10 cellular contexts compared by ENCODE assay signal in the genomic region with DNA sequence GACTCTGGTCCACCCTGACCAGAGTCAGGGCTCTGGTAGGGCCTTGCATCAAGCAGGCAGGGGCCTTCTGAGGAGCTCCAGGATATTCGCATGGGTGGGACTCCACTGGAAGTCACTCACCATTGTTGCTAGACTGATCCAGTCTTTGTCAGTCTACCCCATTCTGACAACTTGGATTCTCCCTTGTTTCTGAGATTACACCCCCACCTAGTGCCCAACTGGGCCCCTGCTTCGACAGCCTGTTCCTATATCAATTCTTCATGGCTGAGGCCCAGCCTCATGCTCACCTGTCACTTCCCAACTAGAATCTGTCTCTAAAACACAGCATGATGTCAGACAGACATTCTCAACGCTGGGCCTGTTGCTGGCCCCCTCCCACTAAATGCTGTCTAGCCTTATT. TPM values are rescaled to one million over a fixed set of nuclear protein-coding genes. Genes with fewer than 3 reads are reported as not detected.
DNase-seq lines count a peak whose midpoint lies in the region; ATAC-seq, FAIRE-seq and TF ChIP-seq lines count a peak whose summit lies in the region.
"Had no signal": no experiment of that assay in that cellular context is flagged by ENCODE, and none has a peak within 500 bp of the region (broad histone marks: within the 10 kb centered on the region; RNA-seq: fewer than 3 reads in every experiment).

No MANE protein-coding gene starts in this region.

- DNase-seq in activated CD4-positive, alpha-beta T cell treated with anti-CD3 and anti-CD28 coated beads for 48 hours, result peak; percentile 21
- DNase-seq in activated CD4-positive, alpha-beta T cell treated with anti-CD3 and anti-CD28 coated beads for 1 hour, result no peak
- DNase-seq in IMR-90, result peak; percentile 10
- no peak for DNase-seq in GM12878 (ENCODE audit: low read depth, low spot score)
- no peak for DNase-seq in progenitor cell of endocrine pancreas (ENCODE audit: low spot score, unreplicated experiment)
- DNase-seq in nucleus accumbens (lab: John Stamatoyannopoulos, UW), result no peak

- no peak overlapping the region for H3K27ac ChIP-seq in IMR-90 (ENCODE audit: insufficient read depth, low read length)
- no peak overlapping the region for H3K27ac ChIP-seq in GM12878 (ENCODE audit: control insufficient read depth, insufficient read depth)

- H3K18ac ChIP-seq in IMR-90 (ENCODE audit: low read depth, low read length), result no peak overlapping the region

- H3K9me3 Mint-ChIP-seq in progenitor cell of endocrine pancreas (ENCODE audit: low read depth), result no peaks in the 10 kb centered on the region

- H3K79me2 ChIP-seq in GM12878 (ENCODE audit: control insufficient read depth, insufficient read depth, low read length), result no peaks in the 10 kb centered on the region

- H3K27me3 ChIP-seq in IMR-90 (ENCODE audit: control insufficient read depth, insufficient read depth, low read length), result peaks cover 24% of the 10 kb centered on the region
- H3K27me3 ChIP-seq in GM12878 (replicated peaks in 1 of 2; ENCODE audit: control insufficient read depth in 2 of 2, insufficient read depth in 2 of 2, low read length in 1 of 2), result peaks cover 12% of the 10 kb centered on the region in 2 experiments

- no peak overlapping the region for H2BK120ac ChIP-seq in IMR-90 (ENCODE audit: low read depth, low read length)

- H3K4ac ChIP-seq in IMR-90 (ENCODE audit: low read depth, low read length), result no peak overlapping the region

- peak; percentile 81 for FAIRE-seq in GM12878 (lab: Jason Lieb, UNC)
- FAIRE-seq: G401.6 had no signal

- no peak overlapping the region for H2BK5ac ChIP-seq in IMR-90 (ENCODE audit: low read depth, low read length, poor library complexity, severe bottlenecking)

- intact Hi-C loops in IMR-90 (cut with micrococcal nuclease) (no loop called here), GM12878 (cut with micrococcal nuclease; ENCODE audit: unreplicated experiment) (loop anchor here (1.0 to 10.0 kb wide), 2 partner anchors 283 to 343 kb away; no protein-coding TSS in a partner anchor)

- H3K36me3 ChIP-seq in IMR-90 (ENCODE audit: control insufficient read depth, insufficient read depth, low read length), result no peaks in the 10 kb centered on the region
- no peaks in the 10 kb centered on the region for H3K36me3 ChIP-seq in GM12878 (ENCODE audit: control insufficient read depth in 2 of 2, insufficient read depth in 2 of 2, low read length in 1 of 2)

- dilution Hi-C loops in IMR-90 (cut with HindIII; ENCODE audit: low sequenced_read_pairs, unreplicated experiment), result no loop called here

- H3K4me3 ChIP-seq in IMR-90 (ENCODE audit: insufficient read depth, low read depth, low read length) (no peak overlapping the region), GM12878 (no peak overlapping the region)

- TF ChIP-seq POLR2A in IMR-90 (IDR thresholded peaks at IDR 0.05; ENCODE audit: low read depth, low read length) (no peak), GM12878 (IDR thresholded peaks at IDR 0.05; ENCODE audit: low read depth, low read length) (no peak)

- no peak overlapping the region for H2AFZ ChIP-seq in IMR-90 (replicated peaks; ENCODE audit: low read length, poor library complexity)
- H2AFZ ChIP-seq in GM12878 (ENCODE audit: control insufficient read depth, low read depth, low read length), result no peak overlapping the region

- no peaks in the 10 kb centered on the region for H3K36me3 Mint-ChIP-seq in progenitor cell of endocrine pancreas (ENCODE audit: insufficient read depth)

- no peak overlapping the region for H2AK9ac ChIP-seq in IMR-90 (replicated peaks; ENCODE audit: low read depth, low read length, poor library complexity)

- no peak overlapping the region for H3K23ac ChIP-seq in IMR-90 (ENCODE audit: low read depth, low read length)

- TF ChIP-seq CTCF in IMR-90 (conservative IDR thresholded peaks at IDR 0.05; ENCODE audit: low read depth, low read length) (peak; percentile 38), GM12878 (IDR thresholded peaks at IDR 0.05 in 2 of 3, conservative IDR thresholded peaks at IDR 0.05 in 1 of 3; ENCODE audit: control insufficient read depth in 2 of 3, extremely low read depth in 1 of 3, insufficient read depth in 1 of 3, low read depth in 3 of 3, low read length in 3 of 3) (peak; percentile 50 to 74 (median 55)), progenitor cell of endocrine pancreas (IDR thresholded peaks at IDR 0.05; ENCODE audit: unreplicated experiment) (peak; percentile 16)

- H2BK20ac ChIP-seq in IMR-90 (ENCODE audit: low read depth, low read length), result no peak overlapping the region

- H3K4me2 ChIP-seq in IMR-90 (ENCODE audit: low read depth, low read length) (no peak overlapping the region), GM12878 (ENCODE audit: control insufficient read depth, insufficient read depth) (no peak overlapping the region)

- TF ChIP-seq EP300 in GM12878 (IDR thresholded peaks at IDR 0.05; ENCODE audit: borderline replicate concordance in 1 of 2, control insufficient read depth in 1 of 2, low read depth in 2 of 2, low read length in 2 of 2), result no peak

- ATAC-seq in IMR-90 (ENCODE audit: low read depth) (no peak), GM12878 (peak; percentile 87), HG03469 (IDR thresholded peaks at IDR 0.05; ENCODE audit: unreplicated experiment) (no peak), GM19467 (IDR thresholded peaks at IDR 0.05; ENCODE audit: unreplicated experiment) (no peak)

- no peaks in the 10 kb centered on the region for H4K20me1 ChIP-seq in IMR-90 (ENCODE audit: insufficient read depth, low read length)
- no peaks in the 10 kb centered on the region for H4K20me1 ChIP-seq in GM12878 (ENCODE audit: control insufficient read depth, insufficient read depth)

- POLR2A ChIA-PET in IMR-90 (lab: Charles Lee; ENCODE audit: unreplicated experiment) (no interaction called here), GM12878 (lab: Charles Lee) (no interaction called here)

- no peak overlapping the region for H2AK5ac ChIP-seq in IMR-90 (ENCODE audit: low read depth, low read length)

- peak; percentile 39 for TF ChIP-seq RAD21 in IMR-90 (IDR thresholded peaks at IDR 0.05; ENCODE audit: low read length)
- peak; percentile 66 for TF ChIP-seq RAD21 in GM12878 (IDR thresholded peaks at IDR 0.05; ENCODE audit: insufficient read depth, low read depth, low read length)

- no peak overlapping the region for H4K91ac ChIP-seq in IMR-90 (ENCODE audit: insufficient read depth, low read depth, low read length)

- no peak overlapping the region for H3K27ac Mint-ChIP-seq in progenitor cell of endocrine pancreas

- no peak overlapping the region for H4K8ac ChIP-seq in IMR-90 (ENCODE audit: low read depth in 2 of 2, low read length in 2 of 2)

- peaks cover 55% of the 10 kb centered on the region for H3K27me3 Mint-ChIP-seq in progenitor cell of endocrine pancreas

- H3K79me1 ChIP-seq in IMR-90 (ENCODE audit: low read depth in 1 of 2, low read length in 2 of 2), result no peaks in the 10 kb centered on the region

- no peak overlapping the region for H2BK15ac ChIP-seq in IMR-90 (ENCODE audit: low read depth, low read length)

- RAD21 ChIA-PET in GM12878 (lab: Charles Lee; ENCODE audit: unreplicated experiment), result no interaction called here

- H3K9me3 ChIP-seq in IMR-90 (ENCODE audit: control insufficient read depth, insufficient read depth, low read length), result no peaks in the 10 kb centered on the region
- no peaks in the 10 kb centered on the region for H3K9me3 ChIP-seq in GM12878 (replicated peaks; ENCODE audit: control insufficient read depth, insufficient read depth, low read length)

- no peak overlapping the region for H3K4me3 Mint-ChIP-seq in progenitor cell of endocrine pancreas (ENCODE audit: low read depth)

- H3K9ac ChIP-seq in IMR-90 (ENCODE audit: low read depth, low read length) (no peak overlapping the region), GM12878 (ENCODE audit: control insufficient read depth, insufficient read depth, low read length) (no peak overlapping the region)

- H3K56ac ChIP-seq in IMR-90 (ENCODE audit: extremely low read depth, insufficient read depth, low read length), result no peak overlapping the region

- 20% methylated on average over 1 of the region's 3 CpGs; no CpG with 5 or more reads in 1 of the 2 experiments for WGBS in IMR-90 (ENCODE audit: extremely low coverage in 2 of 2, insufficient read length in 1 of 2), 2 experiments
- 42% methylated on average over 3 of the region's 3 CpGs for WGBS in GM12878 (ENCODE audit: insufficient coverage, insufficient replicate concordance, low lambda C conversion rate, missing lambda C conversion rate)

- CTCF ChIA-PET in IMR-90 (lab: Yijun Ruan, JAX), result no interaction called here
- CTCF ChIA-PET in GM12878 (lab: Yijun Ruan, JAX), result interaction anchor here (0.7 to 2.7 kb wide), 4 partner anchors 48 to 326 kb away, joined by 3 to 11 read pairs (median 4); no protein-coding TSS in a partner anchor

- SMC1A ChIA-PET in GM12878 (lab: Charles Lee; ENCODE audit: uncharacterized antibody, unreplicated experiment), result interaction anchor here (0.6 to 1.8 kb wide), 3 partner anchors 10 to 359 kb away, joined by 3 to 7 read pairs (median 3); no protein-coding TSS in a partner anchor

- BruUV-seq in IMR-90 (replicated peaks; lab: Mats Ljungman, UMichigan) (no TSS peak), GM12878 (replicated peaks; lab: Mats Ljungman, UMichigan) (no TSS peak)

- H3K4me1 Mint-ChIP-seq in progenitor cell of endocrine pancreas (ENCODE audit: low read depth), result peaks cover 2% of the 10 kb centered on the region

- no peak overlapping the region for H4K5ac ChIP-seq in IMR-90 (ENCODE audit: low read depth, low read length)

- H3K14ac ChIP-seq in IMR-90 (replicated peaks; ENCODE audit: low read depth, low read length), result no peak overlapping the region

- H3K4me1 ChIP-seq in IMR-90 (ENCODE audit: control insufficient read depth, insufficient read depth, low read length) (no peaks in the 10 kb centered on the region), GM12878 (ENCODE audit: control insufficient read depth, insufficient read depth, low read length) (no peaks in the 10 kb centered on the region)

- H3K9me1 ChIP-seq in IMR-90 (ENCODE audit: insufficient read depth, low read length), result no peaks in the 10 kb centered on the region

- in situ Hi-C loops in IMR-90 (cut with MboI; ENCODE audit: low sequenced_read_pairs), result no loop called here
- in situ Hi-C loops in GM12878 (cut with MboI), result no loop called here

RNA-seq across cellular contexts. Expression of a gene that starts 5.2 kb away (rescaled TPM):
- total RNA-seq in IMR-90 (2012; rRNA removed), result not detected in 2 replicates
- polyA plus RNA-seq in IMR-90 (2012; rRNA removed), result not detected in 2 replicates
- polyA plus RNA-seq in IMR-90 (2012; cell fraction: cytosol; rRNA removed), result not detected in 2 replicates
- 0.04 TPM in 1 of 2 replicates, not detected in the other for polyA plus RNA-seq in IMR-90 (2012; cell fraction: nucleus; rRNA removed; ENCODE audit: low replicate concordance)
- not detected in 2 replicates for total RNA-seq in GM12878 (2013; cell fraction: nucleolus; rRNA removed)
- total RNA-seq in GM12878 (2014; rRNA removed), result not detected in 2 replicates
- total RNA-seq in GM12878 (2014; rRNA removed; fragmentation: Illumina TruSeq; extraction: Trizol), result not detected in 2 replicates
- total RNA-seq in GM12878 (2021), result not detected in 2 replicates
- not detected for polyA plus RNA-seq in GM12878 (2011; ENCODE audit: low read depth)
- not detected in 2 replicates for polyA plus RNA-seq in GM12878 (2011; rRNA removed)
- polyA plus RNA-seq in GM12878 (2011; cell fraction: cytosol; rRNA removed), result 0.02 TPM in 1 of 2 replicates, not detected in the other
- polyA plus RNA-seq in GM12878 (2011; cell fraction: nucleus; rRNA removed), result not detected in 2 replicates
- not detected in 2 replicates for polyA plus RNA-seq in GM12878 (2012)
- polyA plus RNA-seq in GM12878 (2014; fragmentation: Illumina TruSeq; extraction: Trizol), result not detected in 2 replicates
- polyA plus RNA-seq in GM12878 (2014; fragmentation: Nextera tagmentation; extraction: Ambion mirVana), result not detected
- polyA plus RNA-seq in GM12878 (2014; rRNA removed), result not detected in 2 replicates
- polyA plus RNA-seq in GM12878 (2016; fragmentation: Nextera tagmentation; extraction: Ambion mirVana), result not detected
- polyA minus RNA-seq in GM12878 (2011; rRNA and poly(A)+ RNA removed), result not detected in 2 replicates
- polyA minus RNA-seq in GM12878 (2011; cell fraction: cytosol; rRNA and poly(A)+ RNA removed), result not detected in 2 replicates
- 0.19 TPM in 1 of 2 replicates, not detected in the other for polyA minus RNA-seq in GM12878 (2011; cell fraction: nucleus; rRNA and poly(A)+ RNA removed)
- 0.13 TPM in 1 of 2 replicates, not detected in the other for total RNA-seq in progenitor cell of endocrine pancreas
- total RNA-seq: skeletal muscle tissue had no signal

Comparison
In these comparisons a context has a peak if more than half of its experiments do, and no peak if none do; other contexts are left out.
1. DNase-seq: peak in activated CD4-positive, alpha-beta T cell treated with anti-CD3 and anti-CD28 coated beads for 48 hours (single experiment) and IMR-90 (single experiment); none in activated CD4-positive, alpha-beta T cell treated with anti-CD3 and anti-CD28 coated beads for 1 hour (single experiment), GM12878 (single experiment), progenitor cell of endocrine pancreas (single experiment) and nucleus accumbens (0 of 56).
2. Peak in every context shown above with its lines, with median percentiles within 50 percentile points of each other: CTCF ChIP-seq.